Comparison of ENCODE assay signal across 3 cellular contexts in the genomic region with DNA sequence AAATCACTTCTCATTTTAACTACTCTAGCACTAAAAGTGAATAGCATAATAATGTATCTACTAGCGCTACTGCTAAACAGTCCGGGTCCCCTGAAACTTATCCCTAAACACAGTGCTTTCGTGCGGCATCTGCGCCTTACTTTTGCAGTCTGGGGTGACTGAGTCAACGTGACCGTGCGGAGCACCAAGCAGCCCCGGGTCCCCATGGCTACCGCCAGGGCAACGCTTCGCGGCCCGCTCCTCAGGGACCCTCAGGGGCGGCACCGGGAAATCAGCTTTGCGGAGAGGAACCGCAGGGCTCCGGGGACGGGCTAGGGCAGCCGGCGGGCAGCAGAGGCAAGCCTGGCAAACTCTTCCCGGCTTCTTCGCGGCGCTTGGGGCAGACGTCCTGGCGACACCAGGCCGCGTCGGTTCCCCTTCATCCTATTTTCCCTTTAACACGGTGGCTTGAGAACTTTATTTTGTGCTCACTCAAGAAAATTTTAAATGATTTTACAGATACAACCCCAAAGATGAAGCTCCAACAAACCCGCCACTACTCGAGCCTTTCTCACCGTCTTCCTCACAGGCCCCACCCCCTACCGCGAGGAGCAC.
TF ChIP-seq lines count a peak whose summit lies in the region.

No MANE protein-coding gene starts in this region.

TF ChIP-seq in GM12891, 5 proteins besides CTCF, POLR2A, EP300 and RAD21:
- TF ChIP-seq PAX5 (IDR thresholded peaks at IDR 0.05; ENCODE audit: insufficient read depth, low read length, severe bottlenecking): no peak
- no peak for TF ChIP-seq TAF1 (IDR thresholded peaks at IDR 0.05; ENCODE audit: low read depth, low read length)
- TF ChIP-seq POU2F2 (IDR thresholded peaks at IDR 0.05; ENCODE audit: low read depth, low read length): no peak
- TF ChIP-seq SPI1 (IDR thresholded peaks at IDR 0.05; ENCODE audit: low read depth, low read length): no peak
- no peak; the same call in 1 of the 2 replicates for TF ChIP-seq POLR2AphosphoS5 (IDR thresholded peaks at IDR 0.05; ENCODE audit: low read depth, low read length)

TF ChIP-seq in HEK293, 187 proteins besides CTCF, POLR2A, EP300 and RAD21:
- TF ChIP-seq, protein P1, sequence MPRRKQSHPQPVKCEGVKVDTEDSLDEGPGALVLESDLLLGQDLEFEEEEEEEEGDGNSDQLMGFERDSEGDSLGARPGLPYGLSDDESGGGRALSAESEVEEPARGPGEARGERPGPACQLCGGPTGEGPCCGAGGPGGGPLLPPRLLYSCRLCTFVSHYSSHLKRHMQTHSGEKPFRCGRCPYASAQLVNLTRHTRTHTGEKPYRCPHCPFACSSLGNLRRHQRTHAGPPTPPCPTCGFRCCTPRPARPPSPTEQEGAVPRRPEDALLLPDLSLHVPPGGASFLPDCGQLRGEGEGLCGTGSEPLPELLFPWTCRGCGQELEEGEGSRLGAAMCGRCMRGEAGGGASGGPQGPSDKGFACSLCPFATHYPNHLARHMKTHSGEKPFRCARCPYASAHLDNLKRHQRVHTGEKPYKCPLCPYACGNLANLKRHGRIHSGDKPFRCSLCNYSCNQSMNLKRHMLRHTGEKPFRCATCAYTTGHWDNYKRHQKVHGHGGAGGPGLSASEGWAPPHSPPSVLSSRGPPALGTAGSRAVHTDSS (tag by site-specific recombination; IDR thresholded peaks at IDR 0.05): peak; percentile 90
- TF ChIP-seq ZNF433 (tag by site-specific recombination; IDR thresholded peaks at IDR 0.05; ENCODE audit: low read depth): no peak
- peak; percentile 78; the same call in 1 of the 2 replicates for TF ChIP-seq MYNN (tag by site-specific recombination; IDR thresholded peaks at IDR 0.05; ENCODE audit: borderline replicate concordance)
- peak; percentile 52 for TF ChIP-seq ZBTB11 (tag by site-specific recombination; conservative IDR thresholded peaks at IDR 0.05; ENCODE audit: low read depth)
- TF ChIP-seq ZNF121 (tag by site-specific recombination; IDR thresholded peaks at IDR 0.05): no peak
- no peak for TF ChIP-seq ZNF48 (tag by site-specific recombination; IDR thresholded peaks at IDR 0.05)
- no peak for TF ChIP-seq ZNF112 (tag by site-specific recombination; IDR thresholded peaks at IDR 0.05)
- TF ChIP-seq ZBTB20 (tag by site-specific recombination; IDR thresholded peaks at IDR 0.05): peak; percentile 73
- TF ChIP-seq ZNF416 (tag by site-specific recombination; IDR thresholded peaks at IDR 0.05): no peak
- no peak for TF ChIP-seq ZNF239 (tag by site-specific recombination; IDR thresholded peaks at IDR 0.05)
- peak; percentile 66; the same call in 1 of the 2 replicates for TF ChIP-seq ZIC2 (tag by site-specific recombination; IDR thresholded peaks at IDR 0.05)
- TF ChIP-seq ZNF544 (tag by site-specific recombination; IDR thresholded peaks at IDR 0.05): no peak
- TF ChIP-seq ZBTB48 (tag by site-specific recombination; IDR thresholded peaks at IDR 0.05): 0 out of 2 replicates have a peak, but pooled peaks have one; percentile 19
- no peak for TF ChIP-seq ZNF394 (tag by site-specific recombination; IDR thresholded peaks at IDR 0.05; ENCODE audit: borderline replicate concordance)
- TF ChIP-seq ZNF335 (tag by site-specific recombination; conservative IDR thresholded peaks at IDR 0.05): peak; percentile 66
- no peak for TF ChIP-seq ZNF645 (tag by site-specific recombination; IDR thresholded peaks at IDR 0.05)
- no peak for TF ChIP-seq ZNF211 (tag by site-specific recombination; IDR thresholded peaks at IDR 0.05; ENCODE audit: low read depth)
- no peak for TF ChIP-seq ZNF138 (tag by site-specific recombination; IDR thresholded peaks at IDR 0.05; ENCODE audit: borderline replicate concordance)
- TF ChIP-seq REPIN1 (tag by site-specific recombination; IDR thresholded peaks at IDR 0.05; ENCODE audit: low read depth): no peak

TF ChIP-seq in HepG2, 621 proteins besides CTCF, POLR2A, EP300 and RAD21 (continued from another document and continues in another):
- peak; percentile 34; the same call in 1 of the 2 replicates for TF ChIP-seq KDM2A (CRISPR knock-in tag; IDR thresholded peaks at IDR 0.05; ENCODE audit: borderline replicate concordance, low read depth)
- TF ChIP-seq RARG (CRISPR knock-in tag; IDR thresholded peaks at IDR 0.05; ENCODE audit: low read depth): no peak
- no peak for TF ChIP-seq ZFP90 (CRISPR knock-in tag; IDR thresholded peaks at IDR 0.05; ENCODE audit: borderline replicate concordance)
- no peak for TF ChIP-seq ZNF558 (CRISPR knock-in tag; IDR thresholded peaks at IDR 0.05; ENCODE audit: borderline replicate concordance)
- TF ChIP-seq ZNF326 (CRISPR knock-in tag; IDR thresholded peaks at IDR 0.05; ENCODE audit: borderline replicate concordance): no peak
- no peak for TF ChIP-seq PPARG (CRISPR knock-in tag; conservative IDR thresholded peaks at IDR 0.05)
- no peak for TF ChIP-seq HDAC1 (CRISPR knock-in tag; IDR thresholded peaks at IDR 0.05)
- 0 out of 2 replicates have a peak, but pooled peaks have one; percentile 5 for TF ChIP-seq ZNF335 (CRISPR knock-in tag; IDR thresholded peaks at IDR 0.05)
- TF ChIP-seq ZNF44 (CRISPR knock-in tag; IDR thresholded peaks at IDR 0.05): no peak
- TF ChIP-seq MAFF (IDR thresholded peaks at IDR 0.05; ENCODE audit: low read depth, low read length): no peak
- TF ChIP-seq ZNF839 (CRISPR knock-in tag; IDR thresholded peaks at IDR 0.05; ENCODE audit: borderline replicate concordance): no peak
- TF ChIP-seq KIAA2018 (CRISPR knock-in tag; IDR thresholded peaks at IDR 0.05; ENCODE audit: borderline replicate concordance): no peak
- 0 out of 2 replicates have a peak, but pooled peaks have one; percentile 11 for TF ChIP-seq SP5 (CRISPR knock-in tag; IDR thresholded peaks at IDR 0.05; ENCODE audit: borderline replicate concordance, low read depth)
- TF ChIP-seq ZNF3 (CRISPR knock-in tag; IDR thresholded peaks at IDR 0.05): no peak
- TF ChIP-seq HHEX (CRISPR knock-in tag; IDR thresholded peaks at IDR 0.05): no peak
- TF ChIP-seq GATA4 (IDR thresholded peaks at IDR 0.05; ENCODE audit: borderline replicate concordance, low read depth): no peak
- no peak for TF ChIP-seq KDM5B (CRISPR knock-in tag; IDR thresholded peaks at IDR 0.05; ENCODE audit: borderline replicate concordance)
- no peak for TF ChIP-seq ZNF510 (CRISPR knock-in tag; IDR thresholded peaks at IDR 0.05; ENCODE audit: low read depth)
- TF ChIP-seq, protein P2, sequence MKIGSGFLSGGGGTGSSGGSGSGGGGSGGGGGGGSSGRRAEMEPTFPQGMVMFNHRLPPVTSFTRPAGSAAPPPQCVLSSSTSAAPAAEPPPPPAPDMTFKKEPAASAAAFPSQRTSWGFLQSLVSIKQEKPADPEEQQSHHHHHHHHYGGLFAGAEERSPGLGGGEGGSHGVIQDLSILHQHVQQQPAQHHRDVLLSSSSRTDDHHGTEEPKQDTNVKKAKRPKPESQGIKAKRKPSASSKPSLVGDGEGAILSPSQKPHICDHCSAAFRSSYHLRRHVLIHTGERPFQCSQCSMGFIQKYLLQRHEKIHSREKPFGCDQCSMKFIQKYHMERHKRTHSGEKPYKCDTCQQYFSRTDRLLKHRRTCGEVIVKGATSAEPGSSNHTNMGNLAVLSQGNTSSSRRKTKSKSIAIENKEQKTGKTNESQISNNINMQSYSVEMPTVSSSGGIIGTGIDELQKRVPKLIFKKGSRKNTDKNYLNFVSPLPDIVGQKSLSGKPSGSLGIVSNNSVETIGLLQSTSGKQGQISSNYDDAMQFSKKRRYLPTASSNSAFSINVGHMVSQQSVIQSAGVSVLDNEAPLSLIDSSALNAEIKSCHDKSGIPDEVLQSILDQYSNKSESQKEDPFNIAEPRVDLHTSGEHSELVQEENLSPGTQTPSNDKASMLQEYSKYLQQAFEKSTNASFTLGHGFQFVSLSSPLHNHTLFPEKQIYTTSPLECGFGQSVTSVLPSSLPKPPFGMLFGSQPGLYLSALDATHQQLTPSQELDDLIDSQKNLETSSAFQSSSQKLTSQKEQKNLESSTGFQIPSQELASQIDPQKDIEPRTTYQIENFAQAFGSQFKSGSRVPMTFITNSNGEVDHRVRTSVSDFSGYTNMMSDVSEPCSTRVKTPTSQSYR (CRISPR knock-in tag; IDR thresholded peaks at IDR 0.05; ENCODE audit: borderline replicate concordance): no peak
- TF ChIP-seq ZNF614 (CRISPR knock-in tag; IDR thresholded peaks at IDR 0.05; ENCODE audit: borderline replicate concordance): no peak
- TF ChIP-seq RFX3 (CRISPR knock-in tag; IDR thresholded peaks at IDR 0.05): 0 out of 2 replicates have a peak, but pooled peaks have one; percentile 14
- TF ChIP-seq, protein P3, sequence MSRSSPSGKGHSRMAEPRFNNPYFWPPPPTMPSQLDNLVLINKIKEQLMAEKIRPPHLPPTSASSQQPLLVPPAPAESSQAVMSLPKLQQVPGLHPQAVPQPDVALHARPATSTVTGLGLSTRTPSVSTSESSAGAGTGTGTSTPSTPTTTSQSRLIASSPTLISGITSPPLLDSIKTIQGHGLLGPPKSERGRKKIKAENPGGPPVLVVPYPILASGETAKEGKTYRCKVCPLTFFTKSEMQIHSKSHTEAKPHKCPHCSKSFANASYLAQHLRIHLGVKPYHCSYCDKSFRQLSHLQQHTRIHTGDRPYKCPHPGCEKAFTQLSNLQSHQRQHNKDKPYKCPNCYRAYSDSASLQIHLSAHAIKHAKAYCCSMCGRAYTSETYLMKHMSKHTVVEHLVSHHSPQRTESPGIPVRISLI (CRISPR knock-in tag; IDR thresholded peaks at IDR 0.05; ENCODE audit: borderline replicate concordance): no peak
- no peak for TF ChIP-seq SRSF9 (IDR thresholded peaks at IDR 0.05; ENCODE audit: borderline replicate concordance, insufficient read depth, low read depth, low read length, poor library complexity, severe bottlenecking)
- TF ChIP-seq SMYD3 (CRISPR knock-in tag; IDR thresholded peaks at IDR 0.05): no peak
- no peak for TF ChIP-seq ELF1 (CRISPR knock-in tag; IDR thresholded peaks at IDR 0.05)
- TF ChIP-seq, protein P4, sequence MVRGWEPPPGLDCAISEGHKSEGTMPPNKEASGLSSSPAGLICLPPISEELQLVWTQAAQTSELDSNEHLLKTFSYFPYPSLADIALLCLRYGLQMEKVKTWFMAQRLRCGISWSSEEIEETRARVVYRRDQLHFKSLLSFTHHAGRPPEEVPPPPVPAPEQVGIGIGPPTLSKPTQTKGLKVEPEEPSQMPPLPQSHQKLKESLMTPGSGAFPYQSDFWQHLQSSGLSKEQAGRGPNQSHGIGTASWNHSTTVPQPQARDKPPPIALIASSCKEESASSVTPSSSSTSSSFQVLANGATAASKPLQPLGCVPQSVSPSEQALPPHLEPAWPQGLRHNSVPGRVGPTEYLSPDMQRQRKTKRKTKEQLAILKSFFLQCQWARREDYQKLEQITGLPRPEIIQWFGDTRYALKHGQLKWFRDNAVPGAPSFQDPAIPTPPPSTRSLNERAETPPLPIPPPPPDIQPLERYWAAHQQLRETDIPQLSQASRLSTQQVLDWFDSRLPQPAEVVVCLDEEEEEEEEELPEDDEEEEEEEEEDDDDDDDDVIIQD (CRISPR knock-in tag; IDR thresholded peaks at IDR 0.05; ENCODE audit: low read depth): no peak
